Comparison of ENCODE assay signal across 32 cellular contexts in genomic region chr18:72673242-72673641, GRCh38.
"Had no signal": no experiment of that assay in that cellular context is flagged by ENCODE, and none has a peak within 500 bp of the region (broad histone marks: within the 10 kb centered on the region; RNA-seq: fewer than 3 reads in every experiment).

No MANE protein-coding gene starts in this region.

- DNase-seq: activated B cell treated with CpG ODN at 0.5 μM for 24 hours; activated CD4-positive, alpha-beta memory T cell treated with anti-CD3 and anti-CD28 coated beads for 36 hours; activated CD4-positive, alpha-beta T cell treated with anti-CD3 and anti-CD28 coated beads for 1 hour; activated CD4-positive, alpha-beta T cell treated with anti-CD3 and anti-CD28 coated beads, Interleukin-2, amount 10 ng/mL, durations not matched to agents 24 days and 14 days; activated CD8-positive, alpha-beta memory T cell treated with anti-CD3 and anti-CD28 coated beads for 24 hours; activated effector memory CD4-positive, alpha-beta T cell treated with anti-CD3 and anti-CD28 coated beads, Interleukin-2, amount 50 U/mL, for 16 hours; activated naive CD4-positive, alpha-beta T cell treated with Interleukin-2 at 50 U/mL for 16 hours; activated naive CD8-positive, alpha-beta T cell treated with anti-CD3 and anti-CD28 coated beads, Interleukin-2, amount 50 U/mL, for 24 hours; activated T-cell treated with anti-CD3 and anti-CD28 coated beads, Interleukin-2, amount 50 U/mL, for 4 hours; amniotic stem cell; body of pancreas; Karpas-422; NCI-H1048; NCI-H146; NCI-H187 treated with DMSO at 0.1 percent for 48 hours; NCI-H2081 treated with DMSO at 0.1 percent for 48 hours; NCI-H2171; NCI-H2227 treated with DMSO at 0.1 percent for 48 hours; NCI-H446 treated with DMSO at 0.1 percent for 48 hours; NCI-H524 treated with DMSO at 0.1 percent for 48 hours; NCI-H748 treated with DMSO at 0.1 percent for 48 hours; NK-92 treated with Interleukin-12 subunit alpha and Interleukin-12 subunit beta, amount 100 ng/mL, for 24 hours; RPMI8226; T-cell; T-helper 2 cell; T1000 had no signal

- H3K4me3 Mint-ChIP-seq: activated B cell treated with CpG ODN at 0.5 μM for 24 hours; activated CD4-positive, alpha-beta memory T cell treated with anti-CD3 and anti-CD28 coated beads for 36 hours; activated CD4-positive, alpha-beta T cell treated with anti-CD3 and anti-CD28 coated beads, Interleukin-2, amount 10 ng/mL, durations not matched to agents 24 days and 14 days; activated naive CD8-positive, alpha-beta T cell treated with anti-CD3 and anti-CD28 coated beads, Interleukin-2, amount 50 U/mL, for 24 hours; activated T-cell treated with anti-CD3 and anti-CD28 coated beads, Interleukin-2, amount 50 U/mL, for 4 hours; T-cell had no signal

- FAIRE-seq: bronchial epithelial cell had no signal

- H3K36me3 ChIP-seq: ascending aorta had no signal

- H3K4me3 ChIP-seq: ascending aorta, body of pancreas, SK-N-MC had no signal

- H3K4me1 ChIP-seq: ascending aorta, body of pancreas had no signal

- H3K9me3 Mint-ChIP-seq: activated B cell treated with CpG ODN at 0.5 μM for 24 hours; activated CD4-positive, alpha-beta memory T cell treated with anti-CD3 and anti-CD28 coated beads for 36 hours; activated CD4-positive, alpha-beta T cell treated with anti-CD3 and anti-CD28 coated beads, Interleukin-2, amount 10 ng/mL, durations not matched to agents 24 days and 14 days; activated naive CD4-positive, alpha-beta T cell treated with anti-CD3 and anti-CD28 coated beads, Interleukin-2, amount 50 U/mL, for 72 hours; activated naive CD8-positive, alpha-beta T cell treated with anti-CD3 and anti-CD28 coated beads, Interleukin-2, amount 50 U/mL, for 24 hours; activated T-cell treated with anti-CD3 and anti-CD28 coated beads, Interleukin-2, amount 50 U/mL, for 4 hours; T-cell had no signal

- ATAC-seq: activated naive CD4-positive, alpha-beta T cell treated with anti-CD3 and anti-CD28 coated beads, Interleukin-2, amount 50 U/mL, for 72 hours; activated naive CD8-positive, alpha-beta T cell treated with anti-CD3 and anti-CD28 coated beads, Interleukin-2, amount 50 U/mL, for 24 hours; activated T-cell treated with anti-CD3 and anti-CD28 coated beads, Interleukin-2, amount 50 U/mL, for 4 hours; body of pancreas; Panc1; Right ventricle myocardium inferior; T-cell had no signal

- H3K27ac ChIP-seq: ascending aorta, body of pancreas, SK-N-MC had no signal

- H3K4me1 Mint-ChIP-seq: activated B cell treated with CpG ODN at 0.5 μM for 24 hours; activated CD4-positive, alpha-beta T cell treated with anti-CD3 and anti-CD28 coated beads, Interleukin-2, amount 10 ng/mL, durations not matched to agents 24 days and 14 days; activated naive CD8-positive, alpha-beta T cell treated with anti-CD3 and anti-CD28 coated beads, Interleukin-2, amount 50 U/mL, for 24 hours; T-cell had no signal

- H3K27me3 Mint-ChIP-seq: activated CD4-positive, alpha-beta T cell treated with anti-CD3 and anti-CD28 coated beads, Interleukin-2, amount 10 ng/mL, durations not matched to agents 24 days and 14 days; T-cell had no signal

- H3K9me3 ChIP-seq: ascending aorta, body of pancreas had no signal

- H3K27ac Mint-ChIP-seq: activated B cell treated with CpG ODN at 0.5 μM for 24 hours; activated CD4-positive, alpha-beta memory T cell treated with anti-CD3 and anti-CD28 coated beads for 36 hours; activated CD4-positive, alpha-beta T cell treated with anti-CD3 and anti-CD28 coated beads, Interleukin-2, amount 10 ng/mL, durations not matched to agents 24 days and 14 days; activated naive CD4-positive, alpha-beta T cell treated with anti-CD3 and anti-CD28 coated beads, Interleukin-2, amount 50 U/mL, for 72 hours; activated naive CD8-positive, alpha-beta T cell treated with anti-CD3 and anti-CD28 coated beads, Interleukin-2, amount 50 U/mL, for 24 hours; T-cell had no signal

- H3K27me3 ChIP-seq: ascending aorta, body of pancreas had no signal

- H3K36me3 Mint-ChIP-seq: activated CD4-positive, alpha-beta memory T cell treated with anti-CD3 and anti-CD28 coated beads for 36 hours; activated naive CD4-positive, alpha-beta T cell treated with anti-CD3 and anti-CD28 coated beads, Interleukin-2, amount 50 U/mL, for 72 hours; T-cell had no signal
